Comparison of ENCODE assay signal across 1 cellular context in the genomic region with DNA sequence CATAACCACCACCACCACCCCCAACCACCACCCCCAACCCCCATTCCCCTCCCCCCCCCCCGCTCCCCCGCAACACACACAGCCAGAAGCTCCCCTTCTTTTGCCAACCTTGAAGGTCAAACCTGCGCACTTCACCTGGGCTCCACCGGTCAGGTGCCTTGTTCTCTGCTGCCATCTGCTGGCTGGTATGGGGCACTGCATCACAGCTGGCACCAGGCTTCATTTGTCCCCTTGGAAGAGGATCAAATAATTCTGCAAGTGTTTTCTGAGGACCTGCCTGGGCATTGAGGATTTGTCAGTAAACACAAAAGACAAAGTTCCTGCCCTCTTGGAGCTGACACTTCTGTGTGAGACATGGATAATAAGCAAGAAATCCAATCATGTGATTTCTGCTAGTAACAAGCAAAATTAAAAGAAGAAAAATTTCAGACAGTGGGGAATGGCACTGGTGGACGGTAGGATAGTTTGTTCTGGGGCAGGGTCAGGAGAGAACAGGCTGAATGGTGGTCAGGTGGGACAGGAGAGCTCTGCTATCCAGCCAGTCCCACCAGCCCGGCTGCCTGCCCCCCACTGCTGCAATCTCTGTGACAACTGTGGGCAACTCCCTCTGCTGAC.
A peak's percentile ranks its signal among the peaks of the same experiment; 100 is the strongest.
TF ChIP-seq lines count a peak whose summit lies in the region.

No MANE protein-coding gene starts in this region.

TF ChIP-seq in K562, 482 proteins besides CTCF, POLR2A, EP300 and RAD21 (continued from another document):
- TF ChIP-seq FOXO4 (CRISPR knock-in tag; IDR thresholded peaks at IDR 0.05) = no peak
- TF ChIP-seq TEAD4 (IDR thresholded peaks at IDR 0.05; ENCODE audit: low read length) = peak; percentile 61
- TF ChIP-seq TEAD4 (CRISPR knock-in tag; IDR thresholded peaks at IDR 0.05; ENCODE audit: borderline replicate concordance) = no peak
- no peak for TF ChIP-seq HMGXB4 (CRISPR knock-in tag; IDR thresholded peaks at IDR 0.05)
- TF ChIP-seq TEAD1 (CRISPR knock-in tag; IDR thresholded peaks at IDR 0.05) = peak; percentile 71 to 78; a peak in 2 of 4 replicates
- no peak for TF ChIP-seq MBD1 (CRISPR knock-in tag; IDR thresholded peaks at IDR 0.05)
- no peak for TF ChIP-seq ZNF785 (CRISPR knock-in tag; IDR thresholded peaks at IDR 0.05)
- TF ChIP-seq, protein P1, sequence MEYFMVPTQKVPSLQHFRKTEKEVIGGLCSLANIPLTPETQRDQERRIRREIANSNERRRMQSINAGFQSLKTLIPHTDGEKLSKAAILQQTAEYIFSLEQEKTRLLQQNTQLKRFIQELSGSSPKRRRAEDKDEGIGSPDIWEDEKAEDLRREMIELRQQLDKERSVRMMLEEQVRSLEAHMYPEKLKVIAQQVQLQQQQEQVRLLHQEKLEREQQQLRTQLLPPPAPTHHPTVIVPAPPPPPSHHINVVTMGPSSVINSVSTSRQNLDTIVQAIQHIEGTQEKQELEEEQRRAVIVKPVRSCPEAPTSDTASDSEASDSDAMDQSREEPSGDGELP (CRISPR knock-in tag; IDR thresholded peaks at IDR 0.05; ENCODE audit: borderline replicate concordance) = peak; percentile 58
- no peak for TF ChIP-seq SIN3B (IDR thresholded peaks at IDR 0.05; ENCODE audit: low read depth)
- no peak for TF ChIP-seq RFX1 (IDR thresholded peaks at IDR 0.05)
- no peak for TF ChIP-seq RUNX1 (IDR thresholded peaks at IDR 0.05; ENCODE audit: low read depth)
- no peak for TF ChIP-seq GATAD2A (IDR thresholded peaks at IDR 0.05)
- no peak for TF ChIP-seq ZNF512 (tag; IDR thresholded peaks at IDR 0.05)
- TF ChIP-seq CSDE1 (IDR thresholded peaks at IDR 0.05) = no peak
